In genomic region chr12:115351513-115352077, GRCh38 we compare ENCODE assay signal across 17 cellular contexts.
DNase-seq lines count a peak whose midpoint lies in the region; TF ChIP-seq lines count a peak whose summit lies in the region.
"Had no signal": no experiment of that assay in that cellular context is flagged by ENCODE, and none has a peak within 500 bp of the region (broad histone marks: within the 10 kb centered on the region; RNA-seq: fewer than 3 reads in every experiment).

No MANE protein-coding gene starts in this region.

- POLR2A ChIA-PET in activated CD4-positive, alpha-beta memory T cell treated with anti-CD3 and anti-CD28 coated beads for 36 hours (lab: Charles Lee), result no interaction called here

- TF ChIP-seq CTCF in CD14-positive monocyte (IDR thresholded peaks at IDR 0.05), result no peak
- no peak for TF ChIP-seq CTCF in progenitor cell of endocrine pancreas (IDR thresholded peaks at IDR 0.05; ENCODE audit: unreplicated experiment)

- H3K4me3 Mint-ChIP-seq in CD14-positive monocyte, result no peak overlapping the region
- no peak overlapping the region for H3K4me3 Mint-ChIP-seq in progenitor cell of endocrine pancreas (ENCODE audit: low read depth)
- H3K4me3 Mint-ChIP-seq in activated CD4-positive, alpha-beta memory T cell treated with anti-CD3 and anti-CD28 coated beads for 36 hours, result no peak overlapping the region
- H3K4me3 Mint-ChIP-seq: activated CD4-positive, alpha-beta memory T cell treated with anti-CD3 and anti-CD28 coated beads, Interleukin-2, amount 10 ng/mL, durations not matched to agents 7 days and 5 days; activated T-helper 1 cell treated with anti-CD3 and anti-CD28 coated beads, Interleukin-12 subunit alpha, Interleukin-12 subunit beta, Interleukin-2, Interleukin-4 antibody, amounts not matched to agents 30 ng/mL and 10 ng/mL and 1 ng/mL, durations not matched to agents 14 hours and 24 hours and 36 hours; mesothelial cell of epicardium had no signal

- H3K9me3 Mint-ChIP-seq in CD14-positive monocyte (peaks cover 0 to 3% (median 1%) of the 10 kb centered on the region in 7 donors), progenitor cell of endocrine pancreas (ENCODE audit: low read depth) (peaks cover 3% of the 10 kb centered on the region)
- peaks cover 13% of the 10 kb centered on the region for H3K9me3 Mint-ChIP-seq in activated CD4-positive, alpha-beta memory T cell treated with anti-CD3 and anti-CD28 coated beads for 36 hours

- CTCF ChIA-PET in activated CD4-positive, alpha-beta memory T cell treated with anti-CD3 and anti-CD28 coated beads for 36 hours (lab: Charles Lee), result no interaction called here

- peak overlapping the region in 4 of 7 donors; percentile 42 to 77 (median 54) for H3K27ac Mint-ChIP-seq in CD14-positive monocyte
- no peak overlapping the region for H3K27ac Mint-ChIP-seq in progenitor cell of endocrine pancreas
- H3K27ac Mint-ChIP-seq in activated CD4-positive, alpha-beta memory T cell treated with anti-CD3 and anti-CD28 coated beads for 36 hours, result no peak overlapping the region
- H3K27ac Mint-ChIP-seq: activated CD4-positive, alpha-beta memory T cell treated with anti-CD3 and anti-CD28 coated beads, Interleukin-2, amount 10 ng/mL, durations not matched to agents 7 days and 5 days; activated T-helper 1 cell treated with anti-CD3 and anti-CD28 coated beads, Interleukin-12 subunit alpha, Interleukin-12 subunit beta, Interleukin-2, Interleukin-4 antibody, amounts not matched to agents 30 ng/mL and 10 ng/mL and 1 ng/mL, durations not matched to agents 14 hours and 24 hours and 36 hours; mesothelial cell of epicardium had no signal

- H3K27ac ChIP-seq in caudate nucleus (ENCODE audit: low read depth, low read length), result peak overlapping the region; percentile 44

- peaks cover 1 to 3% (median 3%) of the 10 kb centered on the region in 3 donors for H3K27me3 Mint-ChIP-seq in CD14-positive monocyte (ENCODE audit: low read depth in 3 of 3)
- peaks cover 20% of the 10 kb centered on the region for H3K27me3 Mint-ChIP-seq in progenitor cell of endocrine pancreas
- no peaks in the 10 kb centered on the region for H3K27me3 Mint-ChIP-seq in activated CD4-positive, alpha-beta memory T cell treated with anti-CD3 and anti-CD28 coated beads for 36 hours
- H3K27me3 Mint-ChIP-seq: activated CD4-positive, alpha-beta memory T cell treated with anti-CD3 and anti-CD28 coated beads, Interleukin-2, amount 10 ng/mL, durations not matched to agents 7 days and 5 days had no signal

- H3K4me1 Mint-ChIP-seq in CD14-positive monocyte, result peaks cover 4% of the 10 kb centered on the region
- peaks cover 14% of the 10 kb centered on the region for H3K4me1 Mint-ChIP-seq in progenitor cell of endocrine pancreas (ENCODE audit: low read depth)
- H3K4me1 Mint-ChIP-seq in activated CD4-positive, alpha-beta memory T cell treated with anti-CD3 and anti-CD28 coated beads for 36 hours (ENCODE audit: low read depth), result no peaks in the 10 kb centered on the region

- H3K36me3 Mint-ChIP-seq in CD14-positive monocyte, result no peaks in the 10 kb centered on the region
- H3K36me3 Mint-ChIP-seq in progenitor cell of endocrine pancreas (ENCODE audit: insufficient read depth), result no peaks in the 10 kb centered on the region
- no peaks in the 10 kb centered on the region for H3K36me3 Mint-ChIP-seq in activated CD4-positive, alpha-beta memory T cell treated with anti-CD3 and anti-CD28 coated beads for 36 hours
- H3K36me3 Mint-ChIP-seq: mesothelial cell of epicardium had no signal

- intact Hi-C loops in CD14-positive monocyte (cut with micrococcal nuclease), result no loop called here
- intact Hi-C loops in activated CD4-positive, alpha-beta memory T cell treated with anti-CD3 and anti-CD28 coated beads for 36 hours (cut with micrococcal nuclease), result no loop called here

- DNase-seq in CD14-positive monocyte (ENCODE audit: low spot score) (no peak), NOMO-1 (lab: John Stamatoyannopoulos, UW; ENCODE audit: unreplicated experiment in 2 of 2) (peak; percentile 27 to 73), caudate nucleus (lab: John Stamatoyannopoulos, UW) (peak in 2 of 61 donors; percentile 17 to 22), iris pigment epithelial cell (ENCODE audit: low read depth) (peak; percentile 81), DMS53 (lab: John Stamatoyannopoulos, UW) (no peak), SHP77 treated with DMSO at 0.1 percent for 48 hours (lab: John Stamatoyannopoulos, UW) (no peak), progenitor cell of endocrine pancreas (ENCODE audit: low spot score, unreplicated experiment) (no peak)
- no peak for DNase-seq in activated CD4-positive, alpha-beta memory T cell treated with anti-CD3 and anti-CD28 coated beads for 36 hours
- DNase-seq: activated CD4-positive, alpha-beta memory T cell treated with anti-CD3 and anti-CD28 coated beads, Interleukin-2, amount 10 ng/mL, durations not matched to agents 7 days and 5 days; islet precursor cell; NCI-H1436 treated with DMSO at 0.1 percent for 48 hours; NCI-H524; right cardiac atrium; stimulated activated CD4-positive, alpha-beta T cell treated with anti-CD3 and anti-CD28 coated beads, Interleukin-2, amount 100 ng/mL, for 48 hours; SW 1271 had no signal

Comparison
In these comparisons a context has a peak if more than half of its experiments do, and no peak if none do; other contexts are left out.
1. DNase-seq: peak in NOMO-1 (2 of 2) and iris pigment epithelial cell (single experiment); none in CD14-positive monocyte (single experiment), DMS53 (single experiment), SHP77 treated with DMSO at 0.1 percent for 48 hours (single experiment), progenitor cell of endocrine pancreas (single experiment) and activated CD4-positive, alpha-beta memory T cell treated with anti-CD3 and anti-CD28 coated beads for 36 hours (single experiment).
2. H3K27ac Mint-ChIP-seq: peak in CD14-positive monocyte (4 of 7); none in progenitor cell of endocrine pancreas (single experiment) and activated CD4-positive, alpha-beta memory T cell treated with anti-CD3 and anti-CD28 coated beads for 36 hours (single experiment).